Comparison of ENCODE assay signal across 24 cellular contexts in genomic region chr10:69685426-69685801, GRCh38. TPM values are rescaled to one million over a fixed set of nuclear protein-coding genes. Genes with fewer than 3 reads are reported as not detected.
DNase-seq lines count a peak whose midpoint lies in the region; FAIRE-seq and TF ChIP-seq lines count a peak whose summit lies in the region.
"Had no signal": no experiment of that assay in that cellular context is flagged by ENCODE, and none has a peak within 500 bp of the region (broad histone marks: within the 10 kb centered on the region; RNA-seq: fewer than 3 reads in every experiment).

No MANE protein-coding gene starts in this region.

- no peaks in the 10 kb centered on the region for H3K9me3 ChIP-seq in kidney (ENCODE audit: control insufficient read depth in 1 of 2, low read length in 2 of 2)
- H3K9me3 ChIP-seq: BLaER1, HAP-1, MG63, SJSA1 had no signal

- in situ Hi-C loops in brain microvascular endothelial cell (cut with HindIII; ENCODE audit: low pct_ligation_motif_present, low sequenced_read_pairs), result no loop called here

- H3K4me1 ChIP-seq in ACC112 (ENCODE audit: control insufficient read depth, insufficient read depth, low read length, unreplicated experiment), result peaks cover 22% of the 10 kb centered on the region
- H3K4me1 ChIP-seq in kidney (ENCODE audit: control insufficient read depth in 1 of 2, insufficient read depth in 1 of 2, low read depth in 1 of 2, low read length in 2 of 2), result peaks cover 20 to 26% of the 10 kb centered on the region in 2 donors
- H3K4me1 ChIP-seq: BLaER1, HAP-1, SJSA1 had no signal

- H3K27ac ChIP-seq in ACC112 (ENCODE audit: low read depth, low read length) (peak overlapping the region; percentile 22; the same call in 1 of the 2 replicates), brain microvascular endothelial cell (no peak overlapping the region), kidney (ENCODE audit: low read depth in 2 of 2, low read length in 2 of 2) (peak overlapping the region; percentile 83 to 92), coronary artery (peak overlapping the region in 1 of 2 donors; percentile 75)
- H3K27ac ChIP-seq: BLaER1, SJSA1, WERI-Rb-1 had no signal

- TF ChIP-seq CTCF in brain microvascular endothelial cell (IDR thresholded peaks at IDR 0.05; ENCODE audit: low read depth, low read length, missing control alignments) (no peak), kidney (IDR thresholded peaks at IDR 0.05; ENCODE audit: borderline replicate concordance, extremely low read depth, insufficient read depth) (no peak), coronary artery (IDR thresholded peaks at IDR 0.05) (no peak), D721Med (IDR thresholded peaks at IDR 0.05; ENCODE audit: insufficient read depth, missing control alignments) (no peak)

- H3K79me2 ChIP-seq in ACC112 (ENCODE audit: control insufficient read depth, insufficient read depth, low read length, unreplicated experiment), result no peaks in the 10 kb centered on the region

- no peak overlapping the region for H2AFZ ChIP-seq in ACC112 (ENCODE audit: low read length, unreplicated experiment)

- DNase-seq in brain microvascular endothelial cell, result peak; percentile 38
- DNase-seq in kidney, result no peak
- peak; percentile 38 for DNase-seq in renal cortical epithelial cell (ENCODE audit: low read depth)
- DNase-seq in coronary artery (ENCODE audit: low spot score), result no peak
- DNase-seq in NCI-H1930 (lab: John Stamatoyannopoulos, UW), result no peak
- DNase-seq in D721Med (ENCODE audit: insufficient read length, low spot score), result no peak
- DNase-seq in activated effector memory CD4-positive, alpha-beta T cell treated with Interleukin-2 at 50 U/mL for 16 hours, result no peak
- DNase-seq: activated CD4-positive, alpha-beta T cell treated with anti-CD3 and anti-CD28 coated beads, Interleukin-2, amount 50 U/mL, for 4 hours; activated naive CD4-positive, alpha-beta T cell; foreskin fibroblast; MG63; midbrain; NCI-H1694; NCI-H2227 treated with DMSO at 0.1 percent for 48 hours; stimulated activated CD4-positive, alpha-beta T cell treated with anti-CD3 and anti-CD28 coated beads, Interleukin-15, amount 100 ng/mL, for 24 hours; stimulated activated naive B cell treated with anti-CD40 and anti-IgM and Interleukin-4, amounts not matched to agents 10 μg/mL and 1 μg/mL and 100 μg/mL, for 72 hours; T-helper 2 cell; WERI-Rb-1 had no signal

- no peak overlapping the region for H3K4me3 ChIP-seq in ACC112 (ENCODE audit: low read depth, low read length)
- no peak overlapping the region for H3K4me3 ChIP-seq in brain microvascular endothelial cell (ENCODE audit: low read depth, low read length)
- peak overlapping the region; percentile 49 to 58 for H3K4me3 ChIP-seq in kidney (ENCODE audit: low read length in 2 of 2)
- no peak overlapping the region for H3K4me3 ChIP-seq in coronary artery
- H3K4me3 ChIP-seq: BLaER1, HAP-1, MG63, SJSA1 had no signal

- H3K27me3 ChIP-seq in ACC112 (ENCODE audit: insufficient read depth, low read length) (peaks cover 50% of the 10 kb centered on the region), brain microvascular endothelial cell (replicated peaks) (no peaks in the 10 kb centered on the region)
- H3K27me3 ChIP-seq: BLaER1 had no signal

- H3K36me3 ChIP-seq in ACC112 (ENCODE audit: insufficient read depth, low read length) (no peaks in the 10 kb centered on the region), brain microvascular endothelial cell (replicated peaks) (no peaks in the 10 kb centered on the region), kidney (ENCODE audit: control insufficient read depth in 1 of 2, insufficient read depth in 2 of 2, low read length in 2 of 2) (no peaks in the 10 kb centered on the region)
- H3K36me3 ChIP-seq: BLaER1, HAP-1, MG63, SJSA1, WERI-Rb-1 had no signal

- intact Hi-C loops in kidney (cut with DNase I), result no loop called here

- FAIRE-seq in kidney (lab: Jason Lieb, UNC) (no peak), D721Med (lab: Jason Lieb, UNC) (no peak)
- FAIRE-seq: A204.1, GM12891 had no signal

- H3K9ac ChIP-seq in kidney (ENCODE audit: low read length in 2 of 2), result peak overlapping the region in 1 of 2 donors; percentile 71
- H3K9ac ChIP-seq: BLaER1 had no signal

RNA-seq across cellular contexts. Expression of gene FAM241B, which starts 55.4 kb away (rescaled TPM):
- 7.6 TPM for total RNA-seq in kidney
- 23.7 TPM for polyA plus RNA-seq in kidney (ENCODE audit: insufficient read depth, low read depth, low replicate concordance)
- 2.3 and 2.9 TPM in 2 replicates for total RNA-seq in renal cortical epithelial cell

Comparison
In these comparisons a context has a peak if more than half of its experiments do, and no peak if none do; other contexts are left out.
1. H3K4me3 ChIP-seq: peak in kidney (2 of 2); none in ACC112 (single experiment), brain microvascular endothelial cell (single experiment) and coronary artery (single experiment).
2. DNase-seq: peak in brain microvascular endothelial cell (single experiment) and renal cortical epithelial cell (single experiment); none in kidney (single experiment), coronary artery (single experiment), NCI-H1930 (0 of 2), D721Med (single experiment) and activated effector memory CD4-positive, alpha-beta T cell treated with Interleukin-2 at 50 U/mL for 16 hours (single experiment).